Comparison of ENCODE assay signal across 8 cellular contexts in genomic region chr20:51531141-51531710, GRCh38. TPM values are rescaled to one million over a fixed set of nuclear protein-coding genes. Genes with fewer than 3 reads are reported as not detected.
DNase-seq lines count a peak whose midpoint lies in the region; ATAC-seq, FAIRE-seq and TF ChIP-seq lines count a peak whose summit lies in the region.

No MANE protein-coding gene starts in this region.

- H3K4me1 ChIP-seq in GM12878 (ENCODE audit: control insufficient read depth, insufficient read depth, low read length) = peaks cover 75% of the 10 kb centered on the region

- in situ Hi-C loops in GM12878 (cut with MboI) = no loop called here

- peaks cover 73% of the 10 kb centered on the region for H3K79me2 ChIP-seq in GM12878 (ENCODE audit: control insufficient read depth, insufficient read depth, low read length)

- H3K27ac ChIP-seq in GM12878 (ENCODE audit: control insufficient read depth, insufficient read depth) = peak overlapping the region; percentile 75

- no peak for FAIRE-seq in GM12878 (lab: Jason Lieb, UNC)

- DNase-seq in T-helper 22 cell (ENCODE audit: low read depth) (peak; percentile 74), GM12878 (ENCODE audit: low read depth, low spot score) (no peak), amygdala (lab: John Stamatoyannopoulos, UW) (no peak), omental fat pad (ENCODE audit: low spot score) (no peak), left lobe of liver (ENCODE audit: low spot score) (no peak)
- peak; percentile 46 for DNase-seq in stimulated activated CD8-positive, alpha-beta memory T cell treated with anti-CD3 and anti-CD28 coated beads, Interleukin-12 subunit alpha, Interleukin-12 subunit beta, amount 100 ng/mL, for 1 hour (ENCODE audit: low read depth)

- H2AFZ ChIP-seq in GM12878 (ENCODE audit: control insufficient read depth, low read depth, low read length) = no peak overlapping the region

- CTCF ChIA-PET in GM12878 (lab: Yijun Ruan, JAX) = interaction anchor here (1.3 kb wide), 1 partner anchor 8 kb away, joined by 5 read pairs; no protein-coding TSS in a partner anchor

- POLR2A ChIA-PET in GM12878 (lab: Charles Lee) = interaction anchor here (1.4 kb wide), 1 partner anchor 50 kb away, joined by 3 read pairs; no protein-coding TSS in a partner anchor

- RAD21 ChIA-PET in GM12878 (lab: Charles Lee; ENCODE audit: unreplicated experiment) = interaction anchor here (0.6 to 1.6 kb wide), 5 partner anchors 10 to 133 kb away, joined by 3 to 4 read pairs (median 3); no protein-coding TSS in a partner anchor

- H3K27me3 ChIP-seq in GM12878 (replicated peaks in 1 of 2; ENCODE audit: control insufficient read depth in 2 of 2, insufficient read depth in 2 of 2, low read length in 1 of 2) = no peaks in the 10 kb centered on the region

- H4K20me1 ChIP-seq in GM12878 (ENCODE audit: control insufficient read depth, insufficient read depth) = no peaks in the 10 kb centered on the region

- intact Hi-C loops in GM12878 (cut with micrococcal nuclease; ENCODE audit: unreplicated experiment) = no loop called here

- TF ChIP-seq CTCF in GM12878 (IDR thresholded peaks at IDR 0.05 in 2 of 3, conservative IDR thresholded peaks at IDR 0.05 in 1 of 3; ENCODE audit: control insufficient read depth in 2 of 3, extremely low read depth in 1 of 3, insufficient read depth in 1 of 3, low read depth in 3 of 3, low read length in 3 of 3) (no peak), omental fat pad (IDR thresholded peaks at IDR 0.05) (no peak)

- H3K4me2 ChIP-seq in GM12878 (ENCODE audit: control insufficient read depth, insufficient read depth) = peak overlapping the region; percentile 28

- H3K9ac ChIP-seq in GM12878 (ENCODE audit: control insufficient read depth, insufficient read depth, low read length) = no peak overlapping the region

- no peaks in the 10 kb centered on the region for H3K9me3 ChIP-seq in GM12878 (replicated peaks; ENCODE audit: control insufficient read depth, insufficient read depth, low read length)

- SMC1A ChIA-PET in GM12878 (lab: Charles Lee; ENCODE audit: uncharacterized antibody, unreplicated experiment) = interaction anchor here (1.1 to 1.3 kb wide), 2 partner anchors 30 to 50 kb away, joined by 3 to 5 read pairs; no protein-coding TSS in a partner anchor

- TF ChIP-seq POLR2A in GM12878 (IDR thresholded peaks at IDR 0.05; ENCODE audit: low read depth, low read length) = no peak

- ATAC-seq in GM18508 (IDR thresholded peaks at IDR 0.05; ENCODE audit: insufficient read depth, unreplicated experiment) (peak; percentile 35), HG02840 (IDR thresholded peaks at IDR 0.05; ENCODE audit: low FRiP score, unreplicated experiment) (peak; percentile 52), GM12878 (peak; percentile 81), omental fat pad (ENCODE audit: low FRiP score) (no peak), left lobe of liver (no peak)

- no peak overlapping the region; the same call in 1 of the 2 replicates for H3K4me3 ChIP-seq in GM12878

- WGBS in GM12878 (ENCODE audit: insufficient coverage, insufficient replicate concordance, low lambda C conversion rate, missing lambda C conversion rate) = 19% methylated on average over 11 of the region's 11 CpGs

- 0 out of 4 replicates have a peak, but pooled peaks of 1 of the 2 experiments have one; percentile 41 for TF ChIP-seq EP300 in GM12878 (IDR thresholded peaks at IDR 0.05; ENCODE audit: borderline replicate concordance in 1 of 2, control insufficient read depth in 1 of 2, low read depth in 2 of 2, low read length in 2 of 2)

- peaks cover 0 to 2% of the 10 kb centered on the region in 2 experiments; a peak in 2 of 4 replicates for H3K36me3 ChIP-seq in GM12878 (ENCODE audit: control insufficient read depth in 2 of 2, insufficient read depth in 2 of 2, low read length in 1 of 2)

- TF ChIP-seq RAD21 in GM12878 (IDR thresholded peaks at IDR 0.05; ENCODE audit: insufficient read depth, low read depth, low read length) = no peak

- TSS peak; percentile 6 for BruUV-seq in GM12878 (replicated peaks; lab: Mats Ljungman, UMichigan)

TF ChIP-seq in GM12878, 131 proteins besides CTCF, POLR2A, EP300 and RAD21 (continues in another document):
- TF ChIP-seq FOS (IDR thresholded peaks at IDR 0.05; ENCODE audit: borderline replicate concordance, extremely low read depth, insufficient read length) (no peak), IRF5 (IDR thresholded peaks at IDR 0.05; ENCODE audit: borderline replicate concordance) (no peak), GABPA (IDR thresholded peaks at IDR 0.05; ENCODE audit: low read depth) (no peak), CBFB (IDR thresholded peaks at IDR 0.05; ENCODE audit: low read depth) (no peak), TARDBP (IDR thresholded peaks at IDR 0.05; ENCODE audit: borderline replicate concordance) (no peak), E2F8 (IDR thresholded peaks at IDR 0.05; ENCODE audit: low read depth, partially characterized antibody) (no peak), RELA (IDR thresholded peaks at IDR 0.05; ENCODE audit: borderline replicate concordance, partially characterized antibody) (no peak), EZH2 (IDR thresholded peaks at IDR 0.05; ENCODE audit: borderline replicate concordance, control insufficient read depth, low read depth, low read length) (no peak), PML (IDR thresholded peaks at IDR 0.05; ENCODE audit: low read length) (no peak), JUND (IDR thresholded peaks at IDR 0.05; ENCODE audit: low read depth, low read length) (no peak), ATF7 (IDR thresholded peaks at IDR 0.05; ENCODE audit: low read depth) (peak; percentile 37), STAT1 (conservative IDR thresholded peaks at IDR 0.05) (no peak), HDAC2 (IDR thresholded peaks at IDR 0.05) (no peak), DPF2 (IDR thresholded peaks at IDR 0.05) (peak; percentile 17; the same call in 1 of the 2 replicates), TCF12 (IDR thresholded peaks at IDR 0.05; ENCODE audit: low read depth, low read length) (0 out of 2 replicates have a peak, but pooled peaks have one; percentile 49)
- TF ChIP-seq, protein P1, sequence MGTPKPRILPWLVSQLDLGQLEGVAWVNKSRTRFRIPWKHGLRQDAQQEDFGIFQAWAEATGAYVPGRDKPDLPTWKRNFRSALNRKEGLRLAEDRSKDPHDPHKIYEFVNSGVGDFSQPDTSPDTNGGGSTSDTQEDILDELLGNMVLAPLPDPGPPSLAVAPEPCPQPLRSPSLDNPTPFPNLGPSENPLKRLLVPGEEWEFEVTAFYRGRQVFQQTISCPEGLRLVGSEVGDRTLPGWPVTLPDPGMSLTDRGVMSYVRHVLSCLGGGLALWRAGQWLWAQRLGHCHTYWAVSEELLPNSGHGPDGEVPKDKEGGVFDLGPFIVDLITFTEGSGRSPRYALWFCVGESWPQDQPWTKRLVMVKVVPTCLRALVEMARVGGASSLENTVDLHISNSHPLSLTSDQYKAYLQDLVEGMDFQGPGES (IDR thresholded peaks at IDR 0.05) = no peak

RNA-seq across cellular contexts. Expression of gene NFATC2, which starts 11.3 kb away (rescaled TPM):
- total RNA-seq in GM12878 (2013; cell fraction: nucleolus; rRNA removed) = 24.0 and 24.8 TPM in 2 replicates
- total RNA-seq in GM12878 (2014; rRNA removed) = 5.1 TPM in 2 replicates
- 3.7 and 4.3 TPM in 2 replicates for total RNA-seq in GM12878 (2014; rRNA removed; fragmentation: Illumina TruSeq; extraction: Trizol)
- total RNA-seq in GM12878 (2021) = 17.5 and 20.0 TPM in 2 replicates
- polyA plus RNA-seq in GM12878 (2011; ENCODE audit: low read depth) = 4.4 TPM
- 7.6 and 7.9 TPM in 2 replicates for polyA plus RNA-seq in GM12878 (2011; rRNA removed)
- polyA plus RNA-seq in GM12878 (2011; cell fraction: cytosol; rRNA removed) = 5.2 and 9.2 TPM in 2 replicates
- 15.6 and 22.7 TPM in 2 replicates for polyA plus RNA-seq in GM12878 (2011; cell fraction: nucleus; rRNA removed)
- 5.3 and 9.1 TPM in 2 replicates for polyA plus RNA-seq in GM12878 (2012)
- polyA plus RNA-seq in GM12878 (2014; fragmentation: Illumina TruSeq; extraction: Trizol) = 12.3 and 12.7 TPM in 2 replicates
- 1 to 10 TPM; 3.3 to 7.3 TPM for polyA plus RNA-seq in GM12878 (2014; fragmentation: Nextera tagmentation; extraction: Ambion mirVana)
- polyA plus RNA-seq in GM12878 (2014; rRNA removed) = 5.6 and 6.8 TPM in 2 replicates
- 1 to 10 TPM; 7.3 to 7.7 TPM for polyA plus RNA-seq in GM12878 (2016; fragmentation: Nextera tagmentation; extraction: Ambion mirVana)
- 12.2 and 12.7 TPM in 2 replicates for polyA minus RNA-seq in GM12878 (2011; rRNA and poly(A)+ RNA removed)
- 11.8 and 12.8 TPM in 2 replicates for polyA minus RNA-seq in GM12878 (2011; cell fraction: cytosol; rRNA and poly(A)+ RNA removed)
- 10.2 and 22.1 TPM in 2 replicates for polyA minus RNA-seq in GM12878 (2011; cell fraction: nucleus; rRNA and poly(A)+ RNA removed)
- total RNA-seq in omental fat pad = 10 to 100 TPM in 2 of 4 donors, 1 to 10 TPM in 2; 4.1 to 51.5 (median 8.7) TPM
- 4.6 TPM for total RNA-seq in left lobe of liver

Comparison
In these comparisons a context has a peak if more than half of its experiments do, and no peak if none do; other contexts are left out.
1. ATAC-seq: peak in GM18508 (single experiment), HG02840 (single experiment) and GM12878 (single experiment); none in omental fat pad (single experiment) and left lobe of liver (single experiment).
2. DNase-seq: peak in T-helper 22 cell (single experiment) and stimulated activated CD8-positive, alpha-beta memory T cell treated with anti-CD3 and anti-CD28 coated beads, Interleukin-12 subunit alpha, Interleukin-12 subunit beta, amount 100 ng/mL, for 1 hour (single experiment); none in GM12878 (single experiment), amygdala (0 of 56), omental fat pad (single experiment) and left lobe of liver (single experiment).